Comparison of ENCODE assay signal across 11 cellular contexts in genomic region chr13:33188093-33188882, GRCh38.
DNase-seq lines count a peak whose midpoint lies in the region; ATAC-seq and TF ChIP-seq lines count a peak whose summit lies in the region.
"Had no signal": no experiment of that assay in that cellular context is flagged by ENCODE, and none has a peak within 500 bp of the region (broad histone marks: within the 10 kb centered on the region; RNA-seq: fewer than 3 reads in every experiment).

No MANE protein-coding gene starts in this region.

- no peaks in the 10 kb centered on the region for H3K36me3 ChIP-seq in adrenal gland (replicated peaks in 1 of 2)
- H3K36me3 ChIP-seq in spleen, result no peaks in the 10 kb centered on the region
- no peaks in the 10 kb centered on the region for H3K36me3 ChIP-seq in effector memory CD4-positive, alpha-beta T cell (ENCODE audit: control insufficient read depth, insufficient read depth, low read length)

- DNase-seq in DMS53 (lab: John Stamatoyannopoulos, UW), result peak; percentile 8
- no peak for DNase-seq in DMS53 treated with DMSO at 0.1 percent for 48 hours (lab: John Stamatoyannopoulos, UW; ENCODE audit: unreplicated experiment)
- DNase-seq in adrenal gland, result no peak
- DNase-seq in spleen, result no peak
- no peak for DNase-seq in amygdala (lab: John Stamatoyannopoulos, UW)
- DNase-seq in NAMALWA (ENCODE audit: low spot score), result no peak
- DNase-seq in effector memory CD4-positive, alpha-beta T cell, result no peak
- DNase-seq: naive B cell had no signal

- no peaks in the 10 kb centered on the region for H3K27me3 ChIP-seq in adrenal gland
- no peaks in the 10 kb centered on the region for H3K27me3 ChIP-seq in spleen (replicated peaks in 1 of 7)
- H3K27me3 ChIP-seq in effector memory CD4-positive, alpha-beta T cell (replicated peaks; ENCODE audit: control insufficient read depth, insufficient read depth, low read length, poor library complexity, severe bottlenecking), result no peaks in the 10 kb centered on the region

- 40 to 47% (median 44%) methylated on average over 4 of the region's 4 CpGs for WGBS in adrenal gland, 4 donors
- WGBS in spleen, 5 donors, result 60 to 86% (median 78%) methylated on average over 4 of the region's 4 CpGs

- intact Hi-C loops in adrenal gland (cut with DNase I) (no loop called here), spleen (cut with DNase I; ENCODE audit: low total_unique reads) (no loop called here)

- H3K4me1 ChIP-seq in adrenal gland (replicated peaks in 1 of 2) (peaks cover 21 to 71% of the 10 kb centered on the region in 2 donors), spleen (peaks cover 0 to 41% (median 11%) of the 10 kb centered on the region in 6 donors)
- H3K4me1 ChIP-seq in effector memory CD4-positive, alpha-beta T cell (ENCODE audit: control insufficient read depth, insufficient read depth, low read length, poor library complexity, severe bottlenecking), result no peaks in the 10 kb centered on the region

- peak; percentile 83 for ATAC-seq in HG02938 (IDR thresholded peaks at IDR 0.05; ENCODE audit: unreplicated experiment)
- ATAC-seq: HCT116 had no signal

- no peak for TF ChIP-seq POLR2A in adrenal gland (IDR thresholded peaks at IDR 0.05)
- no peak for TF ChIP-seq POLR2A in spleen (IDR thresholded peaks at IDR 0.05)

- H3K9me3 ChIP-seq in adrenal gland (replicated peaks in 1 of 3) (no peaks in the 10 kb centered on the region), spleen (no peaks in the 10 kb centered on the region)
- no peaks in the 10 kb centered on the region for H3K9me3 ChIP-seq in effector memory CD4-positive, alpha-beta T cell (ENCODE audit: control insufficient read depth, low read length)

- H3K27ac ChIP-seq in adrenal gland (peak overlapping the region in 4 of 5 donors; percentile 16 to 73 (median 40)), spleen (peak overlapping the region in 7 of 8 donors; percentile 5 to 59 (median 40))
- no peak overlapping the region for H3K27ac ChIP-seq in effector memory CD4-positive, alpha-beta T cell (ENCODE audit: insufficient read depth, low read length, poor library complexity, severe bottlenecking)
- H3K27ac ChIP-seq: 22Rv1 had no signal

- peak overlapping the region in 1 of 4 donors; percentile 16 for H3K4me3 ChIP-seq in adrenal gland
- no peak overlapping the region for H3K4me3 ChIP-seq in spleen
- H3K4me3 ChIP-seq in effector memory CD4-positive, alpha-beta T cell (ENCODE audit: insufficient read depth, low read depth, low read length, poor library complexity, severe bottlenecking), result no peak overlapping the region

- TF ChIP-seq CTCF in adrenal gland (IDR thresholded peaks at IDR 0.05) (no peak), spleen (IDR thresholded peaks at IDR 0.05 in 8 of 11, conservative IDR thresholded peaks at IDR 0.05 in 3 of 11) (no peak)
